Comparison of ENCODE assay signal across 8 cellular contexts in the genomic region with DNA sequence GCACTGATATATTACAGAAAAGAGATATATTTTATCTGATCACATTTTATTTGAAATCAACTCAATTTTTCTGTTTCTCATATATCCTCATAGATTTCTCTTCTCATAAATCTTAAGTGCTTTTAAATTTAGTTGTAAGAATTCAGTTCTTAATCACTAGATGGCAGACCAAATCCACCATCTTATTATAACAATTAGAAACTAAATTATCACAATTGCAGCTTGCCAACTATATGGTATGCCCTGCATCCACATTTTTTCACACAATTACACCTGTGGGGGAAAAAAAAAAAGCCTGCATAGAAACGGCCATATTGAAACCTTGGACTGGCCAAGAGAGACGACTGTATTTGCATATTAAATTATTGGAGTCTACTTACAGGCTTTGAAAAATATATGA.
A peak's percentile ranks its signal among the peaks of the same experiment; 100 is the strongest.
DNase-seq lines count a peak whose midpoint lies in the region; ATAC-seq and TF ChIP-seq lines count a peak whose summit lies in the region.

No MANE protein-coding gene starts in this region.

- intact Hi-C loops in adrenal gland (cut with DNase I): loop anchor here in 1 of 2 donors (10.0 kb wide), 1 partner anchor 170 kb away; no protein-coding TSS in a partner anchor

- TF ChIP-seq POLR2A in adrenal gland (IDR thresholded peaks at IDR 0.05): no peak

- no peaks in the 10 kb centered on the region for H3K9me3 Mint-ChIP-seq in activated CD4-positive, alpha-beta T cell treated with anti-CD3 and anti-CD28 coated beads, Interleukin-2, amount 10 ng/mL, durations not matched to agents 7 days and 5 days

- ATAC-seq in HG03460 (IDR thresholded peaks at IDR 0.05; ENCODE audit: unreplicated experiment): no peak

- H3K36me3 ChIP-seq in adrenal gland (replicated peaks in 1 of 2): no peaks in the 10 kb centered on the region

- H3K9me3 ChIP-seq in adrenal gland (replicated peaks in 1 of 3): no peaks in the 10 kb centered on the region

- H3K27me3 ChIP-seq in adrenal gland: no peaks in the 10 kb centered on the region

- CTCF ChIA-PET in activated CD4-positive, alpha-beta T cell treated with anti-CD3 and anti-CD28 coated beads, Interleukin-2, amount 10 ng/mL, durations not matched to agents 7 days and 5 days (lab: Charles Lee): no interaction called here

- no peak overlapping the region for H3K4me3 ChIP-seq in adrenal gland

- H3K27ac Mint-ChIP-seq in activated CD4-positive, alpha-beta T cell treated with anti-CD3 and anti-CD28 coated beads, Interleukin-2, amount 10 ng/mL, durations not matched to agents 7 days and 5 days: no peak overlapping the region

- POLR2A ChIA-PET in activated CD4-positive, alpha-beta T cell treated with anti-CD3 and anti-CD28 coated beads, Interleukin-2, amount 10 ng/mL, durations not matched to agents 7 days and 5 days (lab: Charles Lee): no interaction called here

- peaks cover 0 to 4% of the 10 kb centered on the region in 2 donors for H3K4me1 ChIP-seq in adrenal gland (replicated peaks in 1 of 2)

- no peak overlapping the region for H3K4me3 Mint-ChIP-seq in activated CD4-positive, alpha-beta T cell treated with anti-CD3 and anti-CD28 coated beads, Interleukin-2, amount 10 ng/mL, durations not matched to agents 7 days and 5 days

- DNase-seq in AG08395 (ENCODE audit: low spot score) (peak; percentile 9), HPDE6-E6E7 (ENCODE audit: extremely low spot score) (peak; percentile 1), adrenal gland (no peak), kidney glomerular epithelial cell (lab: John Stamatoyannopoulos, UW) (peak; percentile 43), DMS153 treated with DMSO at 0.1 percent for 48 hours (lab: John Stamatoyannopoulos, UW; ENCODE audit: unreplicated experiment) (no peak)
- no peak for DNase-seq in stimulated activated CD4-positive, alpha-beta T cell treated with anti-CD3 and anti-CD28 coated beads, Interleukin-12 subunit alpha, Interleukin-12 subunit beta, amount 100 ng/mL, for 4 hours
- no peak for DNase-seq in activated CD4-positive, alpha-beta T cell treated with anti-CD3 and anti-CD28 coated beads, Interleukin-2, amount 10 ng/mL, durations not matched to agents 7 days and 5 days

- TF ChIP-seq CTCF in adrenal gland (IDR thresholded peaks at IDR 0.05): peak in 4 of 6 experiments; percentile 17 to 38 (median 29)

- no peaks in the 10 kb centered on the region for H3K4me1 Mint-ChIP-seq in activated CD4-positive, alpha-beta T cell treated with anti-CD3 and anti-CD28 coated beads, Interleukin-2, amount 10 ng/mL, durations not matched to agents 7 days and 5 days

- WGBS in adrenal gland, 4 donors: 28 to 34% (median 32%) methylated on average over 2 of the region's 2 CpGs

- H3K36me3 Mint-ChIP-seq in activated CD4-positive, alpha-beta T cell treated with anti-CD3 and anti-CD28 coated beads, Interleukin-2, amount 10 ng/mL, durations not matched to agents 7 days and 5 days (ENCODE audit: low read depth): no peaks in the 10 kb centered on the region

- H3K27ac ChIP-seq in adrenal gland: no peak overlapping the region

- peaks cover 4% of the 10 kb centered on the region for H3K27me3 Mint-ChIP-seq in activated CD4-positive, alpha-beta T cell treated with anti-CD3 and anti-CD28 coated beads, Interleukin-2, amount 10 ng/mL, durations not matched to agents 7 days and 5 days

Comparison
In these comparisons a context has a peak if more than half of its experiments do, and no peak if none do; other contexts are left out.
1. DNase-seq: peak in AG08395 (single experiment), HPDE6-E6E7 (single experiment) and kidney glomerular epithelial cell (single experiment); none in adrenal gland (0 of 7), DMS153 treated with DMSO at 0.1 percent for 48 hours (single experiment), stimulated activated CD4-positive, alpha-beta T cell treated with anti-CD3 and anti-CD28 coated beads, Interleukin-12 subunit alpha, Interleukin-12 subunit beta, amount 100 ng/mL, for 4 hours (single experiment) and activated CD4-positive, alpha-beta T cell treated with anti-CD3 and anti-CD28 coated beads, Interleukin-2, amount 10 ng/mL, durations not matched to agents 7 days and 5 days (single experiment).